Comparison of ENCODE assay signal across 9 cellular contexts in the genomic region with DNA sequence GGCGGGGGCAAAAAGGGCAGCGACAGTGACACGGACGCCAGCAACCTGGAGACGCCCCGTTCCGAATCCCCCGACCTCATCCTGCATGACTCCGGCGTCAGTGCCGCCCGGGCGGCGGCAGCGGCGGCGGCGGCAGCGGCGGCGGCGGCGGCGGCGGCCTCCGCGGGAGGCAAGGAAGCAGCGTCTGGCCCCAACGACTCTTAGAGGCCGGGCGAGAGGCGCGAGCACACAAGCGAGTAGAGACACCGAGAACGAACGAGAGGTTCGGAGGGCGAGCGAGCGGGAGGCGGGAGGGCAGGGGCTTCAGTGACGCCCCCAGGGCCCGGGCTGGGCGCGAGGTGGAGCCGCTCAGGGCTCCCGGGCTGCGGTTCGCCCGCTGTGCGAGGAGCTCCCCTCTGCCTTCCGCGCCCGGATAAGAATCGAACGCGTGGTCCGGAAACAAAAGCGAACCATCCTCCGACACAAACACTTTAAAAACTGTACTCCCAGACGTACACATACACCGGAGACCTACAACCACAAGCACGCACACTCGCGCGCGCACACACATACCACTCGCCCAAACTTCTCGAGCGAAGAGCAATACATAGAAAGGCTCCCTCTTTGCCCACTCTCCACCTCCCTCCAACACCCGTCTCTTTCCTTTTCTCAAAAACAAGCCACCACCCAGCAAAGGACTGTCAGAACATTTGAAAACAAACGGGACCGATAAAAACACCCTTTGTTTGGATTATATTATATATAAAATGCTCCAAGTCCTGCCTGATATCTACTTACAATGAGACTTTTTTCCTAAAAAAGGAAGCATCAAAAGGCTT. TPM values are rescaled to one million over a fixed set of nuclear protein-coding genes. Genes with fewer than 3 reads are reported as not detected.
DNase-seq lines count a peak whose midpoint lies in the region; ATAC-seq, FAIRE-seq and TF ChIP-seq lines count a peak whose summit lies in the region.
"Had no signal": no experiment of that assay in that cellular context is flagged by ENCODE, and none has a peak within 500 bp of the region (broad histone marks: within the 10 kb centered on the region; RNA-seq: fewer than 3 reads in every experiment).

No MANE protein-coding gene starts in this region.

- no peak overlapping the region for H3K23ac ChIP-seq in trophoblast cell (ENCODE audit: low read length)

- H3K36me3 ChIP-seq in DND-41 (ENCODE audit: insufficient read depth, low read length) (no peaks in the 10 kb centered on the region), endothelial cell of umbilical vein (ENCODE audit: control insufficient read depth in 2 of 2, extremely low read depth in 1 of 2, insufficient read depth in 2 of 2, low read length in 2 of 2) (no peaks in the 10 kb centered on the region), trophoblast cell (ENCODE audit: control insufficient read depth in 1 of 2, insufficient read depth in 2 of 2, low read length in 2 of 2) (no peaks in the 10 kb centered on the region)

- no peaks in the 10 kb centered on the region for H3K79me2 ChIP-seq in DND-41 (ENCODE audit: insufficient read depth, low read length)
- no peaks in the 10 kb centered on the region for H3K79me2 ChIP-seq in endothelial cell of umbilical vein (ENCODE audit: control insufficient read depth, insufficient read depth, low read length)
- H3K79me2 ChIP-seq in trophoblast cell (ENCODE audit: control insufficient read depth, insufficient read depth, low read length, poor library complexity) = no peaks in the 10 kb centered on the region

- H3K4me3 ChIP-seq in DND-41 (ENCODE audit: low read depth in 1 of 2, low read length in 2 of 2) (peak overlapping the region; percentile 18 to 56; a peak in 3 of 4 replicates), endothelial cell of umbilical vein (replicated peaks in 1 of 3; ENCODE audit: insufficient read depth in 1 of 3, low read depth in 1 of 3, low read length in 3 of 3) (peak overlapping the region in 1 of 3 experiments; percentile 15), trophoblast cell (ENCODE audit: low read depth, low read length) (peak overlapping the region; percentile 27)

- H3K9ac ChIP-seq in DND-41 (ENCODE audit: low read depth, low read length) = peak overlapping the region; percentile 56
- H3K9ac ChIP-seq in endothelial cell of umbilical vein (replicated peaks; ENCODE audit: extremely low read depth, insufficient read depth, low read length) = no peak overlapping the region
- H3K9ac ChIP-seq in trophoblast cell (ENCODE audit: low read length) = no peak overlapping the region

- DNase-seq in DND-41 (peak; percentile 50), SK-MEL-5 (ENCODE audit: low read depth, low spot score) (peak; percentile 23), endothelial cell of umbilical vein (ENCODE audit: low read depth, low spot score) (peak; percentile 46), trophoblast cell (peak; percentile 9 to 38), HK-2 (ENCODE audit: unreplicated experiment) (no peak)

- intact Hi-C loops in endothelial cell of umbilical vein (cut with micrococcal nuclease) = loop anchor here (2.0 to 5.0 kb wide), 2 partner anchors 90 to 279 kb away; partner anchors contain the start of gene OLA1

- in situ Hi-C loops in SK-MEL-5 (cut with HindIII; ENCODE audit: low pct_unique_long_range_greater_than_20kb, low sequenced_read_pairs) = no loop called here

- H3K27me3 ChIP-seq in DND-41 (ENCODE audit: insufficient read depth, low read length, poor library complexity) (no peaks in the 10 kb centered on the region), endothelial cell of umbilical vein (ENCODE audit: control insufficient read depth in 2 of 2, insufficient read depth in 2 of 2, low read length in 2 of 2) (peaks cover 84 to 97% of the 10 kb centered on the region in 2 experiments), trophoblast cell (ENCODE audit: insufficient read depth, low read length) (peaks cover 76% of the 10 kb centered on the region)

- peak; percentile 43 for FAIRE-seq in endothelial cell of umbilical vein (lab: Jason Lieb, UNC)

- H2AK5ac ChIP-seq in trophoblast cell (ENCODE audit: low read length) = no peak overlapping the region

- no peak overlapping the region for H4K12ac ChIP-seq in trophoblast cell (ENCODE audit: low read depth, low read length)

- H2AFZ ChIP-seq in DND-41 (ENCODE audit: low read depth, low read length) = peak overlapping the region; percentile 76
- H2AFZ ChIP-seq in endothelial cell of umbilical vein (ENCODE audit: low read depth, low read length) = peak overlapping the region; percentile 8
- no peak overlapping the region for H2AFZ ChIP-seq in trophoblast cell (ENCODE audit: insufficient read depth, low read length, poor library complexity)

- H2BK5ac ChIP-seq in trophoblast cell (ENCODE audit: low read depth, low read length, poor library complexity) = no peak overlapping the region

- POLR2A ChIA-PET in endothelial cell of umbilical vein (lab: Charles Lee) = no interaction called here

- ATAC-seq in DND-41 (ENCODE audit: insufficient read depth, low read depth) (peak; percentile 60), GM21515 (IDR thresholded peaks at IDR 0.05; ENCODE audit: unreplicated experiment) (peak; percentile 28), HG02623 (IDR thresholded peaks at IDR 0.05; ENCODE audit: unreplicated experiment) (no peak), GM21528 (IDR thresholded peaks at IDR 0.05; ENCODE audit: low FRiP score, unreplicated experiment) (no peak)

- no peak for TF ChIP-seq POLR2A in endothelial cell of umbilical vein (IDR thresholded peaks at IDR 0.05; ENCODE audit: low read depth, low read length)

- dilution Hi-C loops in endothelial cell of umbilical vein (cut with MboI; ENCODE audit: extremely low pct_ligation_motif_present, low sequenced_read_pairs) = no loop called here

- TF ChIP-seq CTCF in DND-41 (IDR thresholded peaks at IDR 0.05; ENCODE audit: borderline replicate concordance, extremely low read depth, low read length, poor library complexity, severe bottlenecking) = no peak
- no peak for TF ChIP-seq CTCF in endothelial cell of umbilical vein (IDR thresholded peaks at IDR 0.05; ENCODE audit: extremely low read depth in 1 of 2, insufficient read depth in 1 of 2, low read depth in 1 of 2, low read length in 2 of 2)

- H2BK120ac ChIP-seq in trophoblast cell (ENCODE audit: insufficient read depth, low read length, poor library complexity) = no peak overlapping the region

- H4K8ac ChIP-seq in trophoblast cell (ENCODE audit: low read depth, low read length) = no peak overlapping the region

- H3K9me1 ChIP-seq in endothelial cell of umbilical vein (replicated peaks; ENCODE audit: control insufficient read depth, extremely low read depth, insufficient read depth, low read length) = no peaks in the 10 kb centered on the region

- H4K20me1 ChIP-seq in DND-41 (ENCODE audit: insufficient read depth, low read length) = no peaks in the 10 kb centered on the region; the same call in 1 of the 2 replicates
- H4K20me1 ChIP-seq in endothelial cell of umbilical vein (replicated peaks; ENCODE audit: control insufficient read depth, extremely low read depth, insufficient read depth, low read length) = no peaks in the 10 kb centered on the region

- H3K4me1 ChIP-seq in DND-41 (ENCODE audit: insufficient read depth, low read length) (peaks cover 19% of the 10 kb centered on the region), endothelial cell of umbilical vein (ENCODE audit: control insufficient read depth, extremely low read depth, insufficient read depth, low read length) (peaks cover 37% of the 10 kb centered on the region), trophoblast cell (ENCODE audit: control insufficient read depth in 1 of 2, insufficient read depth in 2 of 2, low read length in 2 of 2) (peaks cover 39 to 52% of the 10 kb centered on the region in 2 experiments)

- no peak overlapping the region for H4K91ac ChIP-seq in trophoblast cell (ENCODE audit: low read depth, low read length)

- no TSS peak for BruUV-seq in endothelial cell of umbilical vein (replicated peaks; lab: Mats Ljungman, UMichigan)

- H3K4me2 ChIP-seq in DND-41 (ENCODE audit: insufficient read depth, low read length) (peak overlapping the region; percentile 88), endothelial cell of umbilical vein (ENCODE audit: insufficient read depth, low read length) (peak overlapping the region; percentile 36), trophoblast cell (ENCODE audit: low read length) (peak overlapping the region; percentile 85)

- no peak overlapping the region for H2BK12ac ChIP-seq in trophoblast cell (ENCODE audit: low read length)

- no peaks in the 10 kb centered on the region for H3K9me3 ChIP-seq in DND-41 (ENCODE audit: insufficient read depth, low read length, severe bottlenecking)
- H3K9me3 ChIP-seq in endothelial cell of umbilical vein (replicated peaks; ENCODE audit: control insufficient read depth, insufficient read depth, low read length) = no peaks in the 10 kb centered on the region
- peaks cover 8% of the 10 kb centered on the region for H3K9me3 ChIP-seq in trophoblast cell (ENCODE audit: insufficient read depth, low read depth, low read length)

- H3K14ac ChIP-seq in trophoblast cell (ENCODE audit: low read length) = no peak overlapping the region

- no peak overlapping the region for H3K4ac ChIP-seq in trophoblast cell (ENCODE audit: low read depth, low read length)

- H3K79me1 ChIP-seq in trophoblast cell (ENCODE audit: low read length) = no peaks in the 10 kb centered on the region

- H3K18ac ChIP-seq in trophoblast cell (ENCODE audit: low read length) = no peak overlapping the region

- CTCF ChIA-PET in endothelial cell of umbilical vein (lab: Charles Lee) = interaction anchor here (0.6 to 1.9 kb wide), 11 partner anchors 11 to 935 kb away, joined by 3 to 6 read pairs (median 4); no protein-coding TSS in a partner anchor

- no CpG with 5 or more reads among the region's 74 CpGs for WGBS in trophoblast cell (ENCODE audit: extremely low coverage, insufficient coverage, insufficient read length)

- H3K27ac ChIP-seq in DND-41 (ENCODE audit: low read length) = no peak overlapping the region
- no peak overlapping the region for H3K27ac ChIP-seq in endothelial cell of umbilical vein (ENCODE audit: insufficient read depth, low read depth, low read length)
- no peak overlapping the region for H3K27ac ChIP-seq in trophoblast cell (ENCODE audit: low read depth, low read length)

RNA-seq across cellular contexts. Expression of gene SP9, which starts 2.8 kb away (rescaled TPM):
- total RNA-seq in SK-MEL-5 (2014; rRNA removed; shearing (Covaris generic)) = 0.11 and 0.13 TPM in 2 replicates
- polyA plus RNA-seq in SK-MEL-5 (2015; cell fraction: cytosol; rRNA removed) = 0.31 and 0.65 TPM in 2 replicates
- not detected in 2 replicates for polyA plus RNA-seq in SK-MEL-5 (2015; cell fraction: nucleus; rRNA removed)
- total RNA-seq in endothelial cell of umbilical vein = not detected in 2 replicates
- polyA plus RNA-seq in endothelial cell of umbilical vein = not detected in 2 replicates
- polyA plus RNA-seq in endothelial cell of umbilical vein (2011; cell fraction: cytosol; rRNA removed) = not detected in 2 replicates
- not detected in 2 replicates for polyA plus RNA-seq in endothelial cell of umbilical vein (2011; cell fraction: nucleus; rRNA removed)
- not detected in 2 replicates for polyA plus RNA-seq in endothelial cell of umbilical vein (2012)
- not detected in 2 replicates for polyA minus RNA-seq in endothelial cell of umbilical vein
- not detected for polyA minus RNA-seq in endothelial cell of umbilical vein (2011; cell fraction: cytosol; rRNA and poly(A)+ RNA removed)
- polyA minus RNA-seq in endothelial cell of umbilical vein (2011; cell fraction: nucleus; rRNA and poly(A)+ RNA removed) = not detected in 2 replicates
- 0.03 and 0.04 TPM in 2 replicates for polyA plus RNA-seq in trophoblast cell (2013)
- total RNA-seq: T-helper 1 cell treated with Interleukin-12 subunit alpha and Interleukin-12 subunit beta and Interleukin-4 antibody, amounts not matched to agents 30 ng/mL and 1 ng/mL, for 36 hours had no signal

RNA-seq across cellular contexts. Expression of gene SCRN3, which starts 58.0 kb away (rescaled TPM):
- total RNA-seq in SK-MEL-5 (2014; rRNA removed; shearing (Covaris generic)) = 26.3 and 27.0 TPM in 2 replicates
- 20.4 and 21.1 TPM in 2 replicates for polyA plus RNA-seq in SK-MEL-5 (2015; cell fraction: cytosol; rRNA removed)
- 28.3 and 32.5 TPM in 2 replicates for polyA plus RNA-seq in SK-MEL-5 (2015; cell fraction: nucleus; rRNA removed)
- total RNA-seq in endothelial cell of umbilical vein = 21.7 and 24.0 TPM in 2 replicates
- polyA plus RNA-seq in endothelial cell of umbilical vein = 6.9 and 10.7 TPM in 2 replicates
- polyA plus RNA-seq in endothelial cell of umbilical vein (2011; cell fraction: cytosol; rRNA removed) = 11.7 and 12.2 TPM in 2 replicates
- polyA plus RNA-seq in endothelial cell of umbilical vein (2011; cell fraction: nucleus; rRNA removed) = 14.4 and 17.5 TPM in 2 replicates
- polyA plus RNA-seq in endothelial cell of umbilical vein (2012) = 16.4 and 25.0 TPM in 2 replicates
- polyA minus RNA-seq in endothelial cell of umbilical vein = 7.9 and 14.4 TPM in 2 replicates
- 5.4 TPM for polyA minus RNA-seq in endothelial cell of umbilical vein (2011; cell fraction: cytosol; rRNA and poly(A)+ RNA removed)
- 11.9 and 13.8 TPM in 2 replicates for polyA minus RNA-seq in endothelial cell of umbilical vein (2011; cell fraction: nucleus; rRNA and poly(A)+ RNA removed)
- polyA plus RNA-seq in trophoblast cell (2013) = 13.8 and 15.2 TPM in 2 replicates

Comparison
In these comparisons a context has a peak if more than half of its experiments do, and no peak if none do; other contexts are left out.
1. ATAC-seq: peak in DND-41 (single experiment) and GM21515 (single experiment); none in HG02623 (single experiment) and GM21528 (single experiment).
2. H3K4me2 ChIP-seq: peak in every context shown above with its lines; median percentile 88 in DND-41; 85 in trophoblast cell; 36 in endothelial cell of umbilical vein.